Comparison of ENCODE assay signal across 1 cellular context in the genomic region with DNA sequence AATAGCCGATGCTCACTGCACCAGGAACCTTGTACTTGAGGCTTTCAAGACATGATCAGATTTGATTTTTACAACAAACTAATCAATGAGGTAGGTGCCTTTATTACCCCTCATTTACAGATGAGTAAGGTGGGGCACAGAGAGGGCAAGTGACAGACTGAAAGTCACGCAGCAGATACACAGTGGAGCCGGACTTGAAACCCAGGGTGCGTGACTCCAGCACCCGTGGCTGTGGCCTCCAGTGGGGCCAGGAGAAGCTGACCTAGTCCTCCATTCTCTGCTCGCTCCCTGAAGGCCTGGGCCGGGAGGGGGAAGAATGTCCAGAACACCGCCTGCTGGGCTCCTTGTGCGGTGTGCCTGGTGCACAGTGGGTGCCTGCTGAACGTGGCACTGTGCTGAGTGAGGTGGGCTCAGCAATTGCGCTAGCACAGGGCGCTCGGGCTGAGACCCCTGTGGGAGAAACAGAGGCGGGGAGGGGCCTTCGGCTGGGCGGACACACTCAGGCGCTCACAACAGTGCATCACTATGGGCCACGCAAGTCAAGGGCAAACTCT.
TF ChIP-seq lines count a peak whose summit lies in the region.

No MANE protein-coding gene starts in this region.

TF ChIP-seq in SK-N-SH, 30 proteins besides CTCF, POLR2A, EP300 and RAD21 (continued from another document):
- TF ChIP-seq, protein P1, sequence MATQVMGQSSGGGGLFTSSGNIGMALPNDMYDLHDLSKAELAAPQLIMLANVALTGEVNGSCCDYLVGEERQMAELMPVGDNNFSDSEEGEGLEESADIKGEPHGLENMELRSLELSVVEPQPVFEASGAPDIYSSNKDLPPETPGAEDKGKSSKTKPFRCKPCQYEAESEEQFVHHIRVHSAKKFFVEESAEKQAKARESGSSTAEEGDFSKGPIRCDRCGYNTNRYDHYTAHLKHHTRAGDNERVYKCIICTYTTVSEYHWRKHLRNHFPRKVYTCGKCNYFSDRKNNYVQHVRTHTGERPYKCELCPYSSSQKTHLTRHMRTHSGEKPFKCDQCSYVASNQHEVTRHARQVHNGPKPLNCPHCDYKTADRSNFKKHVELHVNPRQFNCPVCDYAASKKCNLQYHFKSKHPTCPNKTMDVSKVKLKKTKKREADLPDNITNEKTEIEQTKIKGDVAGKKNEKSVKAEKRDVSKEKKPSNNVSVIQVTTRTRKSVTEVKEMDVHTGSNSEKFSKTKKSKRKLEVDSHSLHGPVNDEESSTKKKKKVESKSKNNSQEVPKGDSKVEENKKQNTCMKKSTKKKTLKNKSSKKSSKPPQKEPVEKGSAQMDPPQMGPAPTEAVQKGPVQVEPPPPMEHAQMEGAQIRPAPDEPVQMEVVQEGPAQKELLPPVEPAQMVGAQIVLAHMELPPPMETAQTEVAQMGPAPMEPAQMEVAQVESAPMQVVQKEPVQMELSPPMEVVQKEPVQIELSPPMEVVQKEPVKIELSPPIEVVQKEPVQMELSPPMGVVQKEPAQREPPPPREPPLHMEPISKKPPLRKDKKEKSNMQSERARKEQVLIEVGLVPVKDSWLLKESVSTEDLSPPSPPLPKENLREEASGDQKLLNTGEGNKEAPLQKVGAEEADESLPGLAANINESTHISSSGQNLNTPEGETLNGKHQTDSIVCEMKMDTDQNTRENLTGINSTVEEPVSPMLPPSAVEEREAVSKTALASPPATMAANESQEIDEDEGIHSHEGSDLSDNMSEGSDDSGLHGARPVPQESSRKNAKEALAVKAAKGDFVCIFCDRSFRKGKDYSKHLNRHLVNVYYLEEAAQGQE (IDR thresholded peaks at IDR 0.05; ENCODE audit: low read depth, low read length), result no peak
- TF ChIP-seq MAX (IDR thresholded peaks at IDR 0.05; ENCODE audit: low read depth), result no peak
- TF ChIP-seq USF1 (IDR thresholded peaks at IDR 0.05; ENCODE audit: borderline replicate concordance, low read depth), result no peak
- TF ChIP-seq POLR2AphosphoS5 (IDR thresholded peaks at IDR 0.05; ENCODE audit: low read depth, low read length), result no peak
- TF ChIP-seq FOXJ3 (CRISPR knock-in tag; IDR thresholded peaks at IDR 0.05), result no peak
- TF ChIP-seq TCF12 (IDR thresholded peaks at IDR 0.05), result no peak
- TF ChIP-seq, protein P2, sequence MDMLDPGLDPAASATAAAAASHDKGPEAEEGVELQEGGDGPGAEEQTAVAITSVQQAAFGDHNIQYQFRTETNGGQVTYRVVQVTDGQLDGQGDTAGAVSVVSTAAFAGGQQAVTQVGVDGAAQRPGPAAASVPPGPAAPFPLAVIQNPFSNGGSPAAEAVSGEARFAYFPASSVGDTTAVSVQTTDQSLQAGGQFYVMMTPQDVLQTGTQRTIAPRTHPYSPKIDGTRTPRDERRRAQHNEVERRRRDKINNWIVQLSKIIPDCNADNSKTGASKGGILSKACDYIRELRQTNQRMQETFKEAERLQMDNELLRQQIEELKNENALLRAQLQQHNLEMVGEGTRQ (IDR thresholded peaks at IDR 0.05; ENCODE audit: borderline replicate concordance, low read depth, low read length), result no peak
- TF ChIP-seq MXI1 (IDR thresholded peaks at IDR 0.05; ENCODE audit: low read depth, low read length), result no peak
